Comparison of ENCODE assay signal across 15 cellular contexts in the genomic region with DNA sequence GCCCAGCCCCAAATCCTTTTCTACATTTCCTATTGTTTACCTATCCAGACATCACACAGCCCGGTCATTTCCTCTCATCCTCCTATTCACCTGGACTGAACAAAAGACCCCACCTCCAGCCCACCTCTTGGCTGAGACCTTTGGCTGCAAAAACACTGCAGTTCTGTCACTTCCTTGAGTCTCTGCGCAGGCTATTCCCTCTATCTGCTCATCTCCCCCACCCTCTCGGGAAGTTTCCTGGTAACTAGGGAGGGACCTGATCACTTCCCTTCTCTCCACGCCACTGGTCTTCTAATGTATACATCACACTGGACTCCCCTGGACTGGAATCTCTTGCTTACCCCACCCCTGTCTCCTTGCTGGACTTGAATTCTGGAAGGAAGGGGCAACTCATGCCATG. TPM values are rescaled to one million over a fixed set of nuclear protein-coding genes. Genes with fewer than 3 reads are reported as not detected.
DNase-seq lines count a peak whose midpoint lies in the region; ATAC-seq and TF ChIP-seq lines count a peak whose summit lies in the region.
"Had no signal": no experiment of that assay in that cellular context is flagged by ENCODE, and none has a peak within 500 bp of the region (broad histone marks: within the 10 kb centered on the region; RNA-seq: fewer than 3 reads in every experiment).

No MANE protein-coding gene starts in this region.

- H3K9ac ChIP-seq in endodermal cell (ENCODE audit: extremely low read depth, low read length, poor library complexity, severe bottlenecking), result no peak overlapping the region

- H3K4me3 Mint-ChIP-seq in T-helper 17 cell (peak overlapping the region; percentile 33), endodermal cell (no peak overlapping the region)
- no peak overlapping the region for H3K4me3 Mint-ChIP-seq in activated T-helper 2 cell treated with anti-CD3 and anti-CD28 coated beads, Interferon-gamma antibody, Interleukin-2, Interleukin-4, amounts not matched to agents 10 μg/mL and 5 μg/mL and 100 μg/mL, durations not matched to agents 14 hours and 24 hours and 36 hours (ENCODE audit: low read depth)
- H3K4me3 Mint-ChIP-seq: CD14-positive monocyte; CD8-positive, alpha-beta T cell; HFFc6 had no signal

- H3K27me3 ChIP-seq in endodermal cell (ENCODE audit: control insufficient read depth, insufficient read depth, low read length, poor library complexity, severe bottlenecking), result peaks cover 6% of the 10 kb centered on the region

- no peaks in the 10 kb centered on the region for H3K36me3 ChIP-seq in endodermal cell (ENCODE audit: control insufficient read depth, insufficient read depth, low read length)
- H3K36me3 ChIP-seq: HAP-1 had no signal

- H3K36me3 Mint-ChIP-seq in T-helper 17 cell (ENCODE audit: low read depth), result peaks cover 4% of the 10 kb centered on the region
- no peaks in the 10 kb centered on the region for H3K36me3 Mint-ChIP-seq in endodermal cell (ENCODE audit: low read depth)
- no peaks in the 10 kb centered on the region for H3K36me3 Mint-ChIP-seq in activated T-helper 2 cell treated with anti-CD3 and anti-CD28 coated beads, Interferon-gamma antibody, Interleukin-2, Interleukin-4, amounts not matched to agents 10 μg/mL and 5 μg/mL and 100 μg/mL, durations not matched to agents 14 hours and 24 hours and 36 hours (ENCODE audit: low read depth)
- H3K36me3 Mint-ChIP-seq: CD14-positive monocyte; CD8-positive, alpha-beta T cell had no signal

- H3K27ac Mint-ChIP-seq in T-helper 17 cell (no peak overlapping the region), endodermal cell (no peak overlapping the region)
- no peak overlapping the region for H3K27ac Mint-ChIP-seq in activated T-helper 2 cell treated with anti-CD3 and anti-CD28 coated beads, Interferon-gamma antibody, Interleukin-2, Interleukin-4, amounts not matched to agents 10 μg/mL and 5 μg/mL and 100 μg/mL, durations not matched to agents 14 hours and 24 hours and 36 hours
- H3K27ac Mint-ChIP-seq: CD8-positive, alpha-beta T cell; HFFc6 had no signal

- H3K27me3 Mint-ChIP-seq in T-helper 17 cell, result peaks cover 59% of the 10 kb centered on the region
- peaks cover 6% of the 10 kb centered on the region for H3K27me3 Mint-ChIP-seq in endodermal cell (ENCODE audit: insufficient read depth)
- H3K27me3 Mint-ChIP-seq in activated T-helper 2 cell treated with anti-CD3 and anti-CD28 coated beads, Interferon-gamma antibody, Interleukin-2, Interleukin-4, amounts not matched to agents 10 μg/mL and 5 μg/mL and 100 μg/mL, durations not matched to agents 14 hours and 24 hours and 36 hours (ENCODE audit: low read depth), result peaks cover 30% of the 10 kb centered on the region

- intact Hi-C loops in left colon (cut with DNase I, micrococcal nuclease), result no loop called here
- intact Hi-C loops in activated T-helper 2 cell treated with anti-CD3 and anti-CD28 coated beads, Interferon-gamma antibody, Interleukin-2, Interleukin-4, amounts not matched to agents 10 μg/mL and 5 μg/mL and 100 μg/mL, durations not matched to agents 14 hours and 24 hours and 36 hours (cut with micrococcal nuclease), result no loop called here

- WGBS in endodermal cell (ENCODE audit: insufficient coverage in 1 of 2, insufficient read length in 1 of 2), 2 experiments, result 86 to 93% methylated on average over 3 to 4 of the region's 4 CpGs

- H3K4me1 Mint-ChIP-seq in T-helper 17 cell (peaks cover 6% of the 10 kb centered on the region), endodermal cell (peaks cover 13% of the 10 kb centered on the region)
- no peaks in the 10 kb centered on the region for H3K4me1 Mint-ChIP-seq in activated T-helper 2 cell treated with anti-CD3 and anti-CD28 coated beads, Interferon-gamma antibody, Interleukin-2, Interleukin-4, amounts not matched to agents 10 μg/mL and 5 μg/mL and 100 μg/mL, durations not matched to agents 14 hours and 24 hours and 36 hours (ENCODE audit: low read depth)
- H3K4me1 Mint-ChIP-seq: CD14-positive monocyte had no signal

- ATAC-seq in T-helper 17 cell (no peak), left colon (peak; percentile 48)
- ATAC-seq: CD8-positive, alpha-beta T cell had no signal

- DNase-seq in NCI-H69 (lab: John Stamatoyannopoulos, UW), result peak; percentile 10
- DNase-seq in T-helper 17 cell, result no peak
- no peak for DNase-seq in left colon
- DNase-seq in D341Med (ENCODE audit: low spot score), result no peak
- no peak for DNase-seq in endodermal cell
- no peak for DNase-seq in GM20000 (ENCODE audit: low spot score)
- no peak for DNase-seq in activated T-helper 2 cell treated with anti-CD3 and anti-CD28 coated beads, Interferon-gamma antibody, Interleukin-2, Interleukin-4, amounts not matched to agents 10 μg/mL and 5 μg/mL and 100 μg/mL, durations not matched to agents 14 hours and 24 hours and 36 hours (ENCODE audit: low spot score)
- DNase-seq: CD8-positive, alpha-beta T cell; COR-L47; DND-41; GDM1; HFFc6 had no signal

- peaks cover 2% of the 10 kb centered on the region for H3K4me1 ChIP-seq in endodermal cell (ENCODE audit: control insufficient read depth, insufficient read depth, low read length)

- no peaks in the 10 kb centered on the region for H3K9me3 ChIP-seq in T-helper 17 cell (ENCODE audit: control insufficient read depth, low read length, poor library complexity, severe bottlenecking)
- H3K9me3 ChIP-seq in endodermal cell (ENCODE audit: control insufficient read depth, low read length), result no peaks in the 10 kb centered on the region
- H3K9me3 ChIP-seq: HAP-1 had no signal

- TF ChIP-seq CTCF in endodermal cell (conservative IDR thresholded peaks at IDR 0.05) (no peak), GM20000 (IDR thresholded peaks at IDR 0.05; ENCODE audit: extremely low read depth, missing control alignments) (no peak)

- H3K9me3 Mint-ChIP-seq in endodermal cell, result no peaks in the 10 kb centered on the region
- no peaks in the 10 kb centered on the region for H3K9me3 Mint-ChIP-seq in activated T-helper 2 cell treated with anti-CD3 and anti-CD28 coated beads, Interferon-gamma antibody, Interleukin-2, Interleukin-4, amounts not matched to agents 10 μg/mL and 5 μg/mL and 100 μg/mL, durations not matched to agents 14 hours and 24 hours and 36 hours
- H3K9me3 Mint-ChIP-seq: CD14-positive monocyte; CD8-positive, alpha-beta T cell; HFFc6 had no signal

- no peak overlapping the region for H3K4me3 ChIP-seq in endodermal cell (ENCODE audit: low read length)
- H3K4me3 ChIP-seq: HAP-1 had no signal

- H3K27ac ChIP-seq in endodermal cell (ENCODE audit: low read depth, low read length), result no peak overlapping the region
- H3K27ac ChIP-seq: HL-60 had no signal

RNA-seq across cellular contexts. Expression of a gene that starts 5.3 kb away (rescaled TPM):
- total RNA-seq in T-helper 17 cell (not detected), left colon (1 to 10 TPM in 1 of 2 donors, under 1 TPM in 1; 0.46 to 1.1 TPM), endodermal cell (1 to 10 TPM; 2.9 to 4.1 TPM)
- 1.1 TPM for polyA plus RNA-seq in endodermal cell (2013, experiment 1 of 2)
- 1.1 TPM for polyA plus RNA-seq in endodermal cell (2013, experiment 2 of 2)
- not detected in 2 replicates for total RNA-seq in activated T-helper 2 cell treated with anti-CD3 and anti-CD28 coated beads, Interferon-gamma antibody, Interleukin-2, Interleukin-4, amounts not matched to agents 10 μg/mL and 5 μg/mL and 100 μg/mL, durations not matched to agents 14 hours and 24 hours and 36 hours
- total RNA-seq: CD8-positive, alpha-beta T cell had no signal
- polyA plus RNA-seq: CD14-positive monocyte had no signal

RNA-seq across cellular contexts. Expression of a gene that starts 43.3 kb away (rescaled TPM):
- total RNA-seq in T-helper 17 cell (10 to 100 TPM; 24.7 to 27.3 TPM), left colon (10 to 100 TPM; 43.7 to 57.8 TPM), endodermal cell (10 to 100 TPM; 43.5 to 49.4 TPM)
- polyA plus RNA-seq in endodermal cell (2013, experiment 1 of 2), result 19.1 TPM
- 23.1 TPM for polyA plus RNA-seq in endodermal cell (2013, experiment 2 of 2)
- total RNA-seq in activated T-helper 2 cell treated with anti-CD3 and anti-CD28 coated beads, Interferon-gamma antibody, Interleukin-2, Interleukin-4, amounts not matched to agents 10 μg/mL and 5 μg/mL and 100 μg/mL, durations not matched to agents 14 hours and 24 hours and 36 hours, result 19.7 and 21.6 TPM in 2 replicates
